In genomic region chr7:106485031-106485551, GRCh38 we compare ENCODE assay signal across 9 cellular contexts.
DNase-seq lines count a peak whose midpoint lies in the region; ATAC-seq, FAIRE-seq and TF ChIP-seq lines count a peak whose summit lies in the region.
"Had no signal": no experiment of that assay in that cellular context is flagged by ENCODE, and none has a peak within 500 bp of the region (broad histone marks: within the 10 kb centered on the region; RNA-seq: fewer than 3 reads in every experiment).

No MANE protein-coding gene starts in this region.

- peak overlapping the region; percentile 44 for H3K27ac Mint-ChIP-seq in activated T-helper 17 cell treated with anti-CD3 and anti-CD28 coated beads, Interleukin-2, amount 50 U/mL, for 72 hours
- H3K27ac Mint-ChIP-seq in Caco-2 (ENCODE audit: unreplicated experiment): no peak overlapping the region

- FAIRE-seq in keratinocyte (lab: Jason Lieb, UNC): peak; percentile 86

- no TSS peak for BruUV-seq in Caco-2 (replicated peaks; lab: Mats Ljungman, UMichigan)

- H3K36me3 Mint-ChIP-seq in activated T-helper 17 cell treated with anti-CD3 and anti-CD28 coated beads, Interleukin-2, amount 50 U/mL, for 72 hours (ENCODE audit: low read depth): no peaks in the 10 kb centered on the region
- H3K36me3 Mint-ChIP-seq in Caco-2 (ENCODE audit: insufficient read depth, unreplicated experiment): no peaks in the 10 kb centered on the region

- POLR2A ChIA-PET in Caco-2 (lab: Charles Lee): no interaction called here

- H2AFZ ChIP-seq in keratinocyte (ENCODE audit: control insufficient read depth, low read length): no peak overlapping the region

- dilution Hi-C loops in keratinocyte (cut with MboI; ENCODE audit: extremely low pct_ligation_motif_present, low sequenced_read_pairs): no loop called here

- peaks cover 32% of the 10 kb centered on the region for H3K4me1 ChIP-seq in keratinocyte (ENCODE audit: control insufficient read depth, extremely low read depth, insufficient read depth, low read length)
- H3K4me1 ChIP-seq in ovary (ENCODE audit: insufficient read depth): no peaks in the 10 kb centered on the region
- no peaks in the 10 kb centered on the region for H3K4me1 ChIP-seq in Caco-2

- peak overlapping the region; percentile 44 for H3K4me2 ChIP-seq in keratinocyte (ENCODE audit: control insufficient read depth, extremely low read depth, insufficient read depth, low read depth, low read length)

- H3K9me1 ChIP-seq in keratinocyte (ENCODE audit: control insufficient read depth, extremely low read depth, insufficient read depth, low read length): no peaks in the 10 kb centered on the region

- TF ChIP-seq CTCF in AG09309 (IDR thresholded peaks at IDR 0.05; ENCODE audit: control insufficient read depth, insufficient read depth, low read depth, low read length, missing control alignments) (no peak), keratinocyte (optimal IDR thresholded peaks at IDR 0.05 in 1 of 3, IDR thresholded peaks at IDR 0.05 in 1 of 3, conservative IDR thresholded peaks at IDR 0.05 in 1 of 3; ENCODE audit: extremely low read depth in 1 of 3, insufficient read depth in 2 of 3, low read length in 3 of 3) (no peak), ovary (IDR thresholded peaks at IDR 0.05) (no peak), Caco-2 (IDR thresholded peaks at IDR 0.05; ENCODE audit: insufficient read depth in 1 of 2, low read depth in 1 of 2, low read length in 1 of 2, severe bottlenecking in 1 of 2, unreplicated experiment in 1 of 2) (no peak)

- intact Hi-C loops in ovary (cut with DNase I) (no loop called here), Caco-2 (cut with micrococcal nuclease; ENCODE audit: unreplicated experiment) (no loop called here)

- H3K4me3 ChIP-seq in AG09309 (ENCODE audit: control insufficient read depth, low read depth, low read length) (no peak overlapping the region), keratinocyte (ENCODE audit: control insufficient read depth in 2 of 3, extremely low read depth in 1 of 3, insufficient read depth in 2 of 3, low read depth in 1 of 3, low read length in 3 of 3) (no peak overlapping the region), ovary (no peak overlapping the region), Caco-2 (ENCODE audit: low read depth, low read length) (no peak overlapping the region)

- CTCF ChIA-PET in Caco-2 (lab: Charles Lee): interaction anchor here (1.1 kb wide), 1 partner anchor 23 kb away, joined by 6 read pairs; no protein-coding TSS in a partner anchor

- TF ChIP-seq POLR2A in ovary (IDR thresholded peaks at IDR 0.05): no peak

- H3K4me1 Mint-ChIP-seq in activated T-helper 17 cell treated with anti-CD3 and anti-CD28 coated beads, Interleukin-2, amount 50 U/mL, for 72 hours: peaks cover 14% of the 10 kb centered on the region
- no peaks in the 10 kb centered on the region for H3K4me1 Mint-ChIP-seq in Caco-2 (ENCODE audit: low read depth, unreplicated experiment)

- H3K4me3 Mint-ChIP-seq in activated T-helper 17 cell treated with anti-CD3 and anti-CD28 coated beads, Interleukin-2, amount 50 U/mL, for 72 hours: peak overlapping the region; percentile 56
- no peak overlapping the region for H3K4me3 Mint-ChIP-seq in Caco-2 (ENCODE audit: unreplicated experiment)

- TF ChIP-seq EP300 in ovary (IDR thresholded peaks at IDR 0.05): no peak

- WGBS in ovary, 3 donors: 42 to 61% (median 61%) methylated on average over 1 of the region's 1 CpG

- H3K27me3 Mint-ChIP-seq in activated T-helper 17 cell treated with anti-CD3 and anti-CD28 coated beads, Interleukin-2, amount 50 U/mL, for 72 hours: peaks cover 3% of the 10 kb centered on the region
- H3K27me3 Mint-ChIP-seq in Caco-2 (ENCODE audit: insufficient read depth, unreplicated experiment): no peaks in the 10 kb centered on the region

- H3K9me3 ChIP-seq in keratinocyte (ENCODE audit: control insufficient read depth, low read depth, low read length) (no peaks in the 10 kb centered on the region), ovary (no peaks in the 10 kb centered on the region), Caco-2 (no peaks in the 10 kb centered on the region)

- DNase-seq in AG09309 (ENCODE audit: low read depth) (peak; percentile 74), HCEC 1CT (peak; percentile 97), keratinocyte (ENCODE audit: low read depth, low spot score) (no peak), T-helper 9 cell (no peak), ovary (no peak), Caco-2 (no peak), NCI-H2081 treated with DMSO at 0.1 percent for 48 hours (lab: John Stamatoyannopoulos, UW) (no peak)
- DNase-seq: anterior cingulate cortex had no signal

- H3K9ac ChIP-seq in keratinocyte (ENCODE audit: control insufficient read depth, extremely low read depth, insufficient read depth, low read length): peak overlapping the region; percentile 20

- H4K20me1 ChIP-seq in keratinocyte (ENCODE audit: control insufficient read depth, extremely low read depth, insufficient read depth, low read length): no peaks in the 10 kb centered on the region

- H3K27ac ChIP-seq in keratinocyte (ENCODE audit: control insufficient read depth, insufficient read depth, low read length): peak overlapping the region; percentile 71
- H3K27ac ChIP-seq in ovary: no peak overlapping the region

- H3K79me2 ChIP-seq in keratinocyte (ENCODE audit: control insufficient read depth, insufficient read depth, low read length): no peaks in the 10 kb centered on the region

- ATAC-seq in activated T-helper 17 cell treated with anti-CD3 and anti-CD28 coated beads, Interleukin-2, amount 50 U/mL, for 72 hours (replicated peaks): peak; percentile 79

- H3K27me3 ChIP-seq in keratinocyte (ENCODE audit: control insufficient read depth, extremely low read depth, insufficient read depth, low read length): no peaks in the 10 kb centered on the region
- no peaks in the 10 kb centered on the region for H3K27me3 ChIP-seq in ovary
- H3K27me3 ChIP-seq in Caco-2 (replicated peaks; ENCODE audit: control insufficient read depth, insufficient read depth, low read length): no peaks in the 10 kb centered on the region

- no peaks in the 10 kb centered on the region for H3K36me3 ChIP-seq in keratinocyte (ENCODE audit: control insufficient read depth in 2 of 2, extremely low read depth in 1 of 2, insufficient read depth in 2 of 2, low read length in 2 of 2)
- H3K36me3 ChIP-seq in ovary: no peaks in the 10 kb centered on the region
- H3K36me3 ChIP-seq in Caco-2 (ENCODE audit: control insufficient read depth, insufficient read depth, low read length): no peaks in the 10 kb centered on the region

- H3K9me3 Mint-ChIP-seq in activated T-helper 17 cell treated with anti-CD3 and anti-CD28 coated beads, Interleukin-2, amount 50 U/mL, for 72 hours: no peaks in the 10 kb centered on the region
- no peaks in the 10 kb centered on the region for H3K9me3 Mint-ChIP-seq in Caco-2 (ENCODE audit: unreplicated experiment)

Comparison
In these comparisons a context has a peak if more than half of its experiments do, and no peak if none do; other contexts are left out.
1. DNase-seq: peak in AG09309 (single experiment) and HCEC 1CT (single experiment); none in keratinocyte (single experiment), T-helper 9 cell (single experiment), ovary (0 of 5), Caco-2 (0 of 2) and NCI-H2081 treated with DMSO at 0.1 percent for 48 hours (single experiment).